Comparison of ENCODE assay signal across 34 cellular contexts in the genomic region with DNA sequence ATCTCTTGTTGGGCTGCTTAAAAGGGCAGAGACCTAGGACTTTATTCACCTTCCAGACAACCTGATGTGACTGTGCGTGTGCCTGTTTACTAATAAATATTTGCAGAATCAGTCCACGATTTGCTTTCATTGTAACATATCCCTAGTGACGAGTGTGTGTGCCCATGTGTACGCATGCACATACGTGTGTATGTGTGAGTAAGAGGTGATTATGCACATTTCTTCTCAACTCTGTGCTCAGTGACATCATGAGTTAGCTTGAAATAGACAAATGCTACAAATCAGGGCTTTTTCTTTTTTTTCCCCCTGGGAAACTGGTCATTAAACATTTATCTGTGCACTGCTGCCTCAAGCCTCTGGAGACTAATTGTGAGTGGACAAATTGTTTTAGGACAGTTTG.
"Had no signal": no experiment of that assay in that cellular context is flagged by ENCODE, and none has a peak within 500 bp of the region (broad histone marks: within the 10 kb centered on the region; RNA-seq: fewer than 3 reads in every experiment).

No MANE protein-coding gene starts in this region.

- H3K9me3 Mint-ChIP-seq: activated CD4-positive, alpha-beta T cell treated with anti-CD3 and anti-CD28 coated beads, Interleukin-2, amount 10 ng/mL, durations not matched to agents 7 days and 5 days; activated naive CD4-positive, alpha-beta T cell treated with anti-CD3 and anti-CD28 coated beads, Interleukin-2, amount 50 U/mL, for 24 hours; activated naive CD8-positive, alpha-beta T cell treated with anti-CD3 and anti-CD28 coated beads, Interleukin-2, amount 10 ng/mL, durations not matched to agents 7 days and 5 days; activated T-cell treated with anti-CD3 and anti-CD28 coated beads, Interleukin-2, amount 50 U/mL, for 24 hours; activated T-helper 2 cell treated with anti-CD3 and anti-CD28 coated beads, Interferon-gamma antibody, Interleukin-2, Interleukin-4, amounts not matched to agents 10 μg/mL and 5 μg/mL and 100 μg/mL, durations not matched to agents 14 hours and 24 hours and 36 hours; T-helper 1 cell treated with Interleukin-12 subunit alpha and Interleukin-12 subunit beta and Interleukin-4 antibody, amounts not matched to agents 30 μg/mL and 1 μg/mL, for 36 hours; T-helper 2 cell treated with Interferon-gamma antibody and Interleukin-4, amounts not matched to agents 5 μg/mL and 100 μg/mL, for 36 hours; WTC11 had no signal

- H3K4me3 ChIP-seq: ascending aorta, MG63, Peyer's patch, SJSA1 had no signal

- H3K4me3 Mint-ChIP-seq: activated CD4-positive, alpha-beta T cell treated with anti-CD3 and anti-CD28 coated beads for 36 hours; activated CD4-positive, alpha-beta T cell treated with anti-CD3 and anti-CD28 coated beads, Interleukin-2, amount 10 ng/mL, durations not matched to agents 7 days and 5 days; activated CD8-positive, alpha-beta T cell treated with anti-CD3 and anti-CD28 coated beads, Interleukin-2, amount 10 ng/mL, durations not matched to agents 7 days and 5 days; activated naive CD4-positive, alpha-beta T cell treated with anti-CD3 and anti-CD28 coated beads, Interleukin-2, amount 50 U/mL, for 24 hours; activated naive CD8-positive, alpha-beta T cell treated with anti-CD3 and anti-CD28 coated beads, Interleukin-2, amount 10 ng/mL, durations not matched to agents 7 days and 5 days; activated T-cell treated with anti-CD3 and anti-CD28 coated beads, Interleukin-2, amount 50 U/mL, for 24 hours; T-helper 1 cell treated with Interleukin-12 subunit alpha and Interleukin-12 subunit beta and Interleukin-4 antibody, amounts not matched to agents 30 μg/mL and 1 μg/mL, for 36 hours; T-helper 2 cell treated with Interferon-gamma antibody and Interleukin-4, amounts not matched to agents 5 μg/mL and 100 μg/mL, for 36 hours; WTC11 had no signal

- H3K4me1 ChIP-seq: ascending aorta, Peyer's patch, SJSA1 had no signal

- H3K9me3 ChIP-seq: ascending aorta, MG63, Peyer's patch, SJSA1, SK-N-SH had no signal

- ATAC-seq: activated CD4-positive, alpha-beta T cell treated with anti-CD3 and anti-CD28 coated beads for 36 hours; activated CD4-positive, CD25-positive, alpha-beta regulatory T cell treated with anti-CD3 and anti-CD28 coated beads, Interleukin-2, amount 50 U/mL, for 24 hours; activated CD8-positive, alpha-beta T cell treated with anti-CD3 and anti-CD28 coated beads, Interleukin-2, amount 10 ng/mL, durations not matched to agents 7 days and 5 days; PC-3; WTC11 had no signal

- H3K27me3 Mint-ChIP-seq: activated CD4-positive, alpha-beta T cell treated with anti-CD3 and anti-CD28 coated beads for 36 hours; activated CD4-positive, alpha-beta T cell treated with anti-CD3 and anti-CD28 coated beads, Interleukin-2, amount 10 ng/mL, durations not matched to agents 7 days and 5 days; activated naive CD8-positive, alpha-beta T cell treated with anti-CD3 and anti-CD28 coated beads, Interleukin-2, amount 10 ng/mL, durations not matched to agents 7 days and 5 days; activated T-cell treated with anti-CD3 and anti-CD28 coated beads, Interleukin-2, amount 50 U/mL, for 24 hours had no signal

- DNase-seq: activated CD4-positive, alpha-beta T cell treated with anti-CD3 and anti-CD28 coated beads for 36 hours; activated CD4-positive, alpha-beta T cell treated with anti-CD3 and anti-CD28 coated beads, Interleukin-2, amount 10 ng/mL, durations not matched to agents 7 days and 5 days; activated CD4-positive, alpha-beta T cell treated with anti-CD3 and anti-CD28 coated beads, Interleukin-2, amount 50 U/mL, for 48 hours; activated CD8-positive, alpha-beta T cell treated with anti-CD3 and anti-CD28 coated beads, Interleukin-2, amount 10 ng/mL, durations not matched to agents 7 days and 5 days; activated gamma-delta T cell; activated naive CD4-positive, alpha-beta T cell treated with Interleukin-2 at 50 U/mL for 16 hours; activated naive CD8-positive, alpha-beta T cell treated with anti-CD3 and anti-CD28 coated beads, Interleukin-2, amount 10 ng/mL, durations not matched to agents 7 days and 5 days; activated T-cell treated with anti-CD3 and anti-CD28 coated beads, Interleukin-2, amount 50 U/mL, for 24 hours; amygdala; caudate nucleus; Karpas-422; KBM-7; MG63; NCI-H1048; NCI-H1105 treated with DMSO at 0.1 percent for 48 hours; NCI-H1436; NCI-H1694; NCI-H1930; NCI-H2081 treated with DMSO at 0.1 percent for 48 hours; NCI-H226; NCI-H524 treated with DMSO at 0.1 percent for 48 hours; PC-3; Peyer's patch; RPMI8226; SHP77 treated with DMSO at 0.1 percent for 48 hours; SK-N-SH had no signal

- H3K9ac ChIP-seq: SK-N-SH had no signal

- H3K4me2 ChIP-seq: SK-N-SH had no signal

- H3K27me3 ChIP-seq: ascending aorta, MG63, Peyer's patch, SJSA1 had no signal

- H3K27ac Mint-ChIP-seq: activated CD4-positive, alpha-beta T cell treated with anti-CD3 and anti-CD28 coated beads for 36 hours; activated CD4-positive, alpha-beta T cell treated with anti-CD3 and anti-CD28 coated beads, Interleukin-2, amount 10 ng/mL, durations not matched to agents 7 days and 5 days; activated CD8-positive, alpha-beta T cell treated with anti-CD3 and anti-CD28 coated beads, Interleukin-2, amount 10 ng/mL, durations not matched to agents 7 days and 5 days; activated naive CD4-positive, alpha-beta T cell treated with anti-CD3 and anti-CD28 coated beads, Interleukin-2, amount 50 U/mL, for 24 hours; activated naive CD8-positive, alpha-beta T cell treated with anti-CD3 and anti-CD28 coated beads, Interleukin-2, amount 10 ng/mL, durations not matched to agents 7 days and 5 days; activated T-cell treated with anti-CD3 and anti-CD28 coated beads, Interleukin-2, amount 50 U/mL, for 24 hours; activated T-helper 2 cell treated with anti-CD3 and anti-CD28 coated beads, Interferon-gamma antibody, Interleukin-2, Interleukin-4, amounts not matched to agents 10 μg/mL and 5 μg/mL and 100 μg/mL, durations not matched to agents 14 hours and 24 hours and 36 hours; T-helper 1 cell treated with Interleukin-12 subunit alpha and Interleukin-12 subunit beta and Interleukin-4 antibody, amounts not matched to agents 30 μg/mL and 1 μg/mL, for 36 hours; T-helper 2 cell treated with Interferon-gamma antibody and Interleukin-4, amounts not matched to agents 5 μg/mL and 100 μg/mL, for 36 hours; WTC11 had no signal

- H3K27ac ChIP-seq: ascending aorta, Peyer's patch, SJSA1 had no signal

- H3K4me1 Mint-ChIP-seq: activated CD4-positive, alpha-beta T cell treated with anti-CD3 and anti-CD28 coated beads for 36 hours; activated CD4-positive, alpha-beta T cell treated with anti-CD3 and anti-CD28 coated beads, Interleukin-2, amount 10 ng/mL, durations not matched to agents 7 days and 5 days; activated naive CD4-positive, alpha-beta T cell treated with anti-CD3 and anti-CD28 coated beads, Interleukin-2, amount 50 U/mL, for 24 hours; activated naive CD8-positive, alpha-beta T cell treated with anti-CD3 and anti-CD28 coated beads, Interleukin-2, amount 10 ng/mL, durations not matched to agents 7 days and 5 days had no signal

- H3K36me3 Mint-ChIP-seq: activated naive CD4-positive, alpha-beta T cell treated with anti-CD3 and anti-CD28 coated beads, Interleukin-2, amount 50 U/mL, for 24 hours; activated naive CD8-positive, alpha-beta T cell treated with anti-CD3 and anti-CD28 coated beads, Interleukin-2, amount 10 ng/mL, durations not matched to agents 7 days and 5 days; WTC11 had no signal

- H3K36me3 ChIP-seq: ascending aorta, MG63, Peyer's patch, SJSA1 had no signal
